1 cellular context compared by ENCODE assay signal in the genomic region with DNA sequence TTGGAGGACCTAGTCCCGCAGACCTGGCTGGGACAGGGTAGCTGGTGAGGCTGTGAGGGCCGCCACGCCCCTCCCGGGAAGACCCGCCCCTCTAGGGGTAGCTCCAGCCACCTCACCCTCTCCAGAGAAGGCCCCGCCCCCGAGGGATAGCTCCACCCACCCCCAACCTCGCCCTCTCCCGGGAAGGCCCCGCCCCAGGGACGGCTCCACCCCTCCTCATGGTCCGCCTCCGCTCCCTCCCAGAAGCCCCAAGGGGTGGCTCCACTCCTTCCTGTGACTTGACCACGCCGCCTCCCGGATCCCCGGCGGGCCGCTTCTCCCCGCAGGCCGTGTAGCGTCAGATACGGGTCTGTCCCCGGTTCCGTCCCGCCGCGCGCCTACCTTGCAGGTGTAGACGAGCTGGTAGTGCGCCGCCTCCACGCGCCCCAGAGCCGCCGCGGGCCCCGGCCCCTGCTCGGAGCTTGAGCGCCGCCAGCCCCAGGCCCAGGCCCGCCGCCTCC.
A peak's percentile ranks its signal among the peaks of the same experiment; 100 is the strongest.
TF ChIP-seq lines count a peak whose summit lies in the region.

No MANE protein-coding gene starts in this region.

TF ChIP-seq in endothelial cell of umbilical vein, 7 proteins besides CTCF, POLR2A, EP300 and RAD21:
- TF ChIP-seq MYC (IDR thresholded peaks at IDR 0.05; ENCODE audit: low read depth, low read length) (peak; percentile 37), POLR2AphosphoS5 (IDR thresholded peaks at IDR 0.05; ENCODE audit: insufficient read depth, low read depth, low read length) (peak; percentile 79), FOS (IDR thresholded peaks at IDR 0.05; ENCODE audit: borderline replicate concordance, insufficient read depth, low read length) (no peak)
